In the genomic region with DNA sequence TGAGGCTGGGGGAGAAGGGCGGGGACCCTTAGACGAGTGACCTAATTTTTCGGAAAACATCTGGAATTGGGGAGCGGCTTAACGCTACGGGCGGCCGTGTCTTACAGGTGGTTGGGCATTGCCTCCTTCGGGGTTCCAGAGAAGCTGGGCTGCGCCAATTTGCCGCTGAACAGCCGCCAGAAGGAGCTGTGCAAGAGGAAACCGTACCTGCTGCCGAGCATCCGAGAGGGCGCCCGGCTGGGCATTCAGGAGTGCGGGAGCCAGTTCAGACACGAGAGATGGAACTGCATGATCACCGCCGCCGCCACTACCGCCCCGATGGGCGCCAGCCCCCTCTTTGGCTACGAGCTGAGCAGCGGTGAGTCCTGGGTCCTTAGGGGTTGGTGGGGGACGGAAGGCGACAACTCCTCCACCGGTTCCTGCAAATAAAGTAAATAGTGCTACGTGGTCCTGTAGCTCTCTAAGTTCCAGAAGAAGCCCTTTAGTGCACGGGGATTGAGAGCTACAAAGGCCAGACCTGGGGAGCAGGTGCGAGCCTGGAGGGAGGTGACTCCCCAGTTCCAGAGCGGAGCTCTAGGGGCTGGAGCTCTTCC, we compare ENCODE assay signal across 8 cellular contexts.
A peak's percentile ranks its signal among the peaks of the same experiment; 100 is the strongest.
DNase-seq lines count a peak whose midpoint lies in the region; ATAC-seq and TF ChIP-seq lines count a peak whose summit lies in the region.

No MANE protein-coding gene starts in this region.

- DNase-seq in activated gamma-delta T cell treated with Interleukin-2 at 50 U/mL for 16 hours = peak; percentile 7
- no peak for DNase-seq in activated gamma-delta T cell (lab: John Stamatoyannopoulos, UW)
- peak; percentile 82 for DNase-seq in NCI-H748 (lab: John Stamatoyannopoulos, UW; ENCODE audit: unreplicated experiment)
- no peak for DNase-seq in coronary artery (ENCODE audit: low spot score)
- DNase-seq in amniotic stem cell (lab: John Stamatoyannopoulos, UW) = no peak
- DNase-seq in HCEC 1CT = no peak

- H3K9ac ChIP-seq in muscle layer of colon (ENCODE audit: low read length) = no peak overlapping the region

- no peaks in the 10 kb centered on the region for H3K36me3 ChIP-seq in muscle layer of colon (ENCODE audit: insufficient read depth, low read length)

- no peak for TF ChIP-seq CTCF in coronary artery (IDR thresholded peaks at IDR 0.05)

- no peaks in the 10 kb centered on the region for H3K9me3 ChIP-seq in muscle layer of colon (ENCODE audit: low read length)

- peaks cover 41 to 44% of the 10 kb centered on the region in 2 donors for H3K27me3 ChIP-seq in muscle layer of colon (ENCODE audit: control insufficient read depth in 1 of 2, insufficient read depth in 2 of 2, low read length in 2 of 2)

- no peak overlapping the region for H3K27ac ChIP-seq in coronary artery
- no peak overlapping the region for H3K27ac ChIP-seq in muscle layer of colon (ENCODE audit: low read depth, low read length)

- peaks cover 12% of the 10 kb centered on the region for H3K4me1 ChIP-seq in muscle layer of colon (ENCODE audit: insufficient read depth, low read length)

- peak; percentile 51 for ATAC-seq in HG02571 (IDR thresholded peaks at IDR 0.05; ENCODE audit: unreplicated experiment)

- peak overlapping the region; percentile 67 for H3K4me3 ChIP-seq in coronary artery
- peak overlapping the region; percentile 11 to 48 for H3K4me3 ChIP-seq in muscle layer of colon (ENCODE audit: low read depth in 1 of 2, low read length in 2 of 2)

Comparison
In these comparisons a context has a peak if more than half of its experiments do, and no peak if none do; other contexts are left out.
1. DNase-seq: peak in activated gamma-delta T cell treated with Interleukin-2 at 50 U/mL for 16 hours (single experiment) and NCI-H748 (single experiment); none in activated gamma-delta T cell (single experiment), coronary artery (single experiment), amniotic stem cell (single experiment) and HCEC 1CT (single experiment).